ENCODE assay signal across 1 cellular context in genomic region chr19:54095859-54096641, GRCh38.
A peak's percentile ranks its signal among the peaks of the same experiment; 100 is the strongest.
TF ChIP-seq lines count a peak whose summit lies in the region.
"Not testable (repeated sequence)": the region's sequence is repeated elsewhere in the genome, so short reads cannot be mapped to it uniquely, and the experiment has no call there.

No MANE protein-coding gene starts in this region.

TF ChIP-seq in HepG2, 621 proteins besides CTCF, POLR2A, EP300 and RAD21 (continues in another document):
- TF ChIP-seq ATF7 (IDR thresholded peaks at IDR 0.05), result not testable (repeated sequence)
- 0 out of 2 replicates have a peak, but pooled peaks have one; percentile 24 for TF ChIP-seq ATF7 (CRISPR knock-in tag; IDR thresholded peaks at IDR 0.05)
- peak; percentile 67 for TF ChIP-seq ZFX (CRISPR knock-in tag; IDR thresholded peaks at IDR 0.05; ENCODE audit: low read depth)
- peak; percentile 56; the same call in 1 of the 2 replicates for TF ChIP-seq TFE3 (CRISPR knock-in tag; IDR thresholded peaks at IDR 0.05)
- 0 out of 2 replicates have a peak, but pooled peaks have one; percentile 53 for TF ChIP-seq HOXD1 (CRISPR knock-in tag; IDR thresholded peaks at IDR 0.05)
- peak; percentile 73 for TF ChIP-seq ZNF574 (CRISPR knock-in tag; IDR thresholded peaks at IDR 0.05)
- 0 out of 2 replicates have a peak, but pooled peaks have one; percentile 21 for TF ChIP-seq ZNF251 (CRISPR knock-in tag; IDR thresholded peaks at IDR 0.05)
- peak; percentile 66 for TF ChIP-seq KDM5B (CRISPR knock-in tag; IDR thresholded peaks at IDR 0.05; ENCODE audit: borderline replicate concordance)
- 0 out of 2 replicates have a peak, but pooled peaks have one; percentile 49 for TF ChIP-seq DNMT1 (CRISPR knock-in tag; IDR thresholded peaks at IDR 0.05)
- TF ChIP-seq RARA (CRISPR knock-in tag; IDR thresholded peaks at IDR 0.05), result peak; percentile 50
- TF ChIP-seq CSRNP1 (CRISPR knock-in tag; IDR thresholded peaks at IDR 0.05), result peak; percentile 84
- TF ChIP-seq ZNF263 (CRISPR knock-in tag; IDR thresholded peaks at IDR 0.05), result peak; percentile 61; the same call in 1 of the 2 replicates
- 0 out of 2 replicates have a peak, but pooled peaks have one; percentile 29 for TF ChIP-seq KLF12 (CRISPR knock-in tag; IDR thresholded peaks at IDR 0.05; ENCODE audit: borderline replicate concordance)
- peak; percentile 75; the same call in 1 of the 2 replicates for TF ChIP-seq ZNF766 (CRISPR knock-in tag; IDR thresholded peaks at IDR 0.05; ENCODE audit: borderline replicate concordance)
- 0 out of 2 replicates have a peak, but pooled peaks have one; percentile 78 for TF ChIP-seq ZNF142 (CRISPR knock-in tag; IDR thresholded peaks at IDR 0.05)
- peak; percentile 86 for TF ChIP-seq RNF2 (conservative IDR thresholded peaks at IDR 0.05; ENCODE audit: low read depth)
- peak; percentile 56; the same call in 1 of the 2 replicates for TF ChIP-seq ZBTB7A (CRISPR knock-in tag; IDR thresholded peaks at IDR 0.05)
- TF ChIP-seq FOSL1 (CRISPR knock-in tag; IDR thresholded peaks at IDR 0.05; ENCODE audit: borderline replicate concordance), result peak; percentile 19; the same call in 1 of the 2 replicates
- peak; percentile 77; the same call in 1 of the 2 replicates for TF ChIP-seq NFKB2 (CRISPR knock-in tag; IDR thresholded peaks at IDR 0.05; ENCODE audit: borderline replicate concordance)
- TF ChIP-seq HMGXB4 (CRISPR knock-in tag; IDR thresholded peaks at IDR 0.05; ENCODE audit: borderline replicate concordance in 1 of 2, low read depth in 1 of 2), result peak; percentile 46 to 55; a peak in 1 of 4 replicates
- peak; percentile 79; the same call in 1 of the 2 replicates for TF ChIP-seq E2F2 (CRISPR knock-in tag; IDR thresholded peaks at IDR 0.05; ENCODE audit: borderline replicate concordance)
- TF ChIP-seq MEIS2 (CRISPR knock-in tag; IDR thresholded peaks at IDR 0.05), result peak; percentile 62; the same call in 1 of the 2 replicates
- TF ChIP-seq ZNF143 (CRISPR knock-in tag; IDR thresholded peaks at IDR 0.05), result peak; percentile 20; the same call in 1 of the 2 replicates
- 0 out of 2 replicates have a peak, but pooled peaks have one; percentile 24 for TF ChIP-seq CBFB (CRISPR knock-in tag; IDR thresholded peaks at IDR 0.05)
- peak; percentile 85; the same call in 1 of the 2 replicates for TF ChIP-seq ZNF274 (CRISPR knock-in tag; IDR thresholded peaks at IDR 0.05)
- peak; percentile 96 for TF ChIP-seq ZNF770 (CRISPR knock-in tag; IDR thresholded peaks at IDR 0.05)
- peak; percentile 84; the same call in 1 of the 2 replicates for TF ChIP-seq ZNF773 (CRISPR knock-in tag; IDR thresholded peaks at IDR 0.05; ENCODE audit: borderline replicate concordance)
- TF ChIP-seq ARID5B (CRISPR knock-in tag; IDR thresholded peaks at IDR 0.05), result peak; percentile 19; the same call in 1 of the 2 replicates
- TF ChIP-seq PRMT3 (CRISPR knock-in tag; IDR thresholded peaks at IDR 0.05; ENCODE audit: borderline replicate concordance, low read depth), result peak; percentile 75; the same call in 1 of the 2 replicates
- TF ChIP-seq ZGPAT (CRISPR knock-in tag; IDR thresholded peaks at IDR 0.05), result peak; percentile 36; the same call in 1 of the 2 replicates
